ENCODE assay signal across 1 cellular context in the genomic region with DNA sequence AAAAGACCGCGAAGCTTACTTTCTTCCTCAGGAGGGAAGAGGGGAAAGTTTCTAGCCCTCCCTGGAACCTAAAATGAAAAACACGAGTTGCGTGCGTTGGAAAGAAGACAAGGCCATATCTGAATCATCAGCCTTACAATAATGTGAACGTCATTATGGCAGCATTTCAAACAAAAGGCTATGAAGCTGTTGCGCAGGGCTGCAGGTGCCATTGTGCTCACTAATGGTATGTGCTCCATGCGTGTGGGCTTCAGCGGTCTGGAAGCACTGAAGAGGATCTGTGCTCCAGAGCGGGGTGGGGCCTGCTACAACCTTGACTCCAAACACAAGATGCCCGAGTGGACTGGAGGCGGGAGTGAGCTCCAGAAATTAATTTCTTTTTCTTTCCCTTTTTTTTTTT.
TF ChIP-seq lines count a peak whose summit lies in the region.

No MANE protein-coding gene starts in this region.

TF ChIP-seq in SK-N-SH treated with all-trans-retinoic acid at 6 μM for 48 hours, 23 proteins besides CTCF, POLR2A, EP300 and RAD21:
- TF ChIP-seq, protein P1, sequence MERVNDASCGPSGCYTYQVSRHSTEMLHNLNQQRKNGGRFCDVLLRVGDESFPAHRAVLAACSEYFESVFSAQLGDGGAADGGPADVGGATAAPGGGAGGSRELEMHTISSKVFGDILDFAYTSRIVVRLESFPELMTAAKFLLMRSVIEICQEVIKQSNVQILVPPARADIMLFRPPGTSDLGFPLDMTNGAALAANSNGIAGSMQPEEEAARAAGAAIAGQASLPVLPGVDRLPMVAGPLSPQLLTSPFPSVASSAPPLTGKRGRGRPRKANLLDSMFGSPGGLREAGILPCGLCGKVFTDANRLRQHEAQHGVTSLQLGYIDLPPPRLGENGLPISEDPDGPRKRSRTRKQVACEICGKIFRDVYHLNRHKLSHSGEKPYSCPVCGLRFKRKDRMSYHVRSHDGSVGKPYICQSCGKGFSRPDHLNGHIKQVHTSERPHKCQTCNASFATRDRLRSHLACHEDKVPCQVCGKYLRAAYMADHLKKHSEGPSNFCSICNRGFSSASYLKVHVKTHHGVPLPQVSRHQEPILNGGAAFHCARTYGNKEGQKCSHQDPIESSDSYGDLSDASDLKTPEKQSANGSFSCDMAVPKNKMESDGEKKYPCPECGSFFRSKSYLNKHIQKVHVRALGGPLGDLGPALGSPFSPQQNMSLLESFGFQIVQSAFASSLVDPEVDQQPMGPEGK (CRISPR knock-in tag; IDR thresholded peaks at IDR 0.05; ENCODE audit: borderline replicate concordance), result no peak
- TF ChIP-seq TCF4 (CRISPR knock-in tag; IDR thresholded peaks at IDR 0.05; ENCODE audit: borderline replicate concordance), result no peak
- TF ChIP-seq ZC3H10 (CRISPR knock-in tag; IDR thresholded peaks at IDR 0.05), result no peak
- no peak for TF ChIP-seq ZNF8 (CRISPR knock-in tag; IDR thresholded peaks at IDR 0.05)
- no peak for TF ChIP-seq BACH2 (CRISPR knock-in tag; IDR thresholded peaks at IDR 0.05; ENCODE audit: borderline replicate concordance)
- no peak for TF ChIP-seq ZFP3 (CRISPR knock-in tag; IDR thresholded peaks at IDR 0.05)
- TF ChIP-seq GLIS3 (CRISPR knock-in tag; IDR thresholded peaks at IDR 0.05), result no peak
- TF ChIP-seq SNAI2 (CRISPR knock-in tag; IDR thresholded peaks at IDR 0.05), result no peak
